14 cellular contexts compared by ENCODE assay signal in genomic region chr1:4411862-4412261, GRCh38.
"Had no signal": no experiment of that assay in that cellular context is flagged by ENCODE, and none has a peak within 500 bp of the region (broad histone marks: within the 10 kb centered on the region; RNA-seq: fewer than 3 reads in every experiment).

No MANE protein-coding gene starts in this region.

- H3K36me3 ChIP-seq: esophagus muscularis mucosa, gastrocnemius medialis, right atrium auricular region, thyroid gland, upper lobe of left lung, uterus had no signal

- H3K27me3 ChIP-seq: gastrocnemius medialis, right atrium auricular region, thyroid gland, upper lobe of left lung, uterus had no signal

- H3K4me1 ChIP-seq: esophagus muscularis mucosa, gastrocnemius medialis, right atrium auricular region, thyroid gland, upper lobe of left lung, uterus had no signal

- H3K4me3 ChIP-seq: esophagus muscularis mucosa, gastrocnemius medialis, mucosa of descending colon, right atrium auricular region, thyroid gland, upper lobe of left lung, uterus had no signal

- DNase-seq: effector memory CD8-positive, alpha-beta T cell; gastrocnemius medialis; islet precursor cell; mucosa of descending colon; naive thymus-derived CD8-positive, alpha-beta T cell; small intestine; stimulated activated CD4-positive, alpha-beta T cell treated with anti-CD3 and anti-CD28 coated beads, Interleukin-12 subunit alpha, Interleukin-12 subunit beta, amount 100 ng/mL, for 4 hours; stimulated activated naive CD4-positive, alpha-beta T cell treated with Interleukin-2 at 50 U/mL for 16 hours; thyroid gland; upper lobe of left lung; uterus had no signal

- FAIRE-seq: small intestine had no signal

- H3K27ac ChIP-seq: epithelial cell of prostate, esophagus muscularis mucosa, gastrocnemius medialis, right atrium auricular region, thyroid gland, upper lobe of left lung, uterus had no signal

- H3K9me3 ChIP-seq: gastrocnemius medialis, mucosa of descending colon, thyroid gland, uterus had no signal
